25 cellular contexts compared by ENCODE assay signal in genomic region chr5:127957701-127958190, GRCh38.
DNase-seq lines count a peak whose midpoint lies in the region; ATAC-seq, FAIRE-seq and TF ChIP-seq lines count a peak whose summit lies in the region.
"Had no signal": no experiment of that assay in that cellular context is flagged by ENCODE, and none has a peak within 500 bp of the region (broad histone marks: within the 10 kb centered on the region; RNA-seq: fewer than 3 reads in every experiment).

No MANE protein-coding gene starts in this region.

- H3K4me1 Mint-ChIP-seq in Caco-2 (ENCODE audit: low read depth, unreplicated experiment) (peaks cover 39% of the 10 kb centered on the region), neural crest cell (peaks cover 42% of the 10 kb centered on the region)

- peak overlapping the region; percentile 76 for H3K4me2 ChIP-seq in A549
- peak overlapping the region; percentile 54 for H3K4me2 ChIP-seq in PC-3 (ENCODE audit: low read length)

- no peak for FAIRE-seq in A549 (lab: Jason Lieb, UNC)
- FAIRE-seq: GM19239 had no signal

- in situ Hi-C loops in ACHN (cut with HindIII; ENCODE audit: low pct_ligation_motif_present, low pct_unique_long_range_greater_than_20kb, low sequenced_read_pairs), result no loop called here

- TF ChIP-seq RAD21 in A549 (conservative IDR thresholded peaks at IDR 0.05 in 1 of 2, IDR thresholded peaks at IDR 0.05 in 1 of 2), result no peak

- H3K36me3 ChIP-seq in Caco-2 (ENCODE audit: control insufficient read depth, insufficient read depth, low read length) (no peaks in the 10 kb centered on the region), PC-3 (ENCODE audit: low read depth, low read length) (no peaks in the 10 kb centered on the region)
- H3K36me3 ChIP-seq: suprapubic skin, uterus had no signal

- no peak for TF ChIP-seq POLR2A in A549 (IDR thresholded peaks at IDR 0.05; ENCODE audit: low read length)

- no peaks in the 10 kb centered on the region for H3F3A ChIP-seq in PC-3 (ENCODE audit: low read length, unreplicated experiment)

- no peak overlapping the region for H2AFZ ChIP-seq in PC-3 (ENCODE audit: low read length)

- H3K27ac Mint-ChIP-seq in Caco-2 (ENCODE audit: unreplicated experiment), result peak overlapping the region; percentile 65
- H3K27ac Mint-ChIP-seq in neural crest cell (ENCODE audit: unreplicated experiment), result peak overlapping the region; percentile 94
- H3K27ac Mint-ChIP-seq: activated CD8-positive, alpha-beta memory T cell treated with anti-CD3 and anti-CD28 coated beads, Interleukin-2, amount 10 ng/mL, durations not matched to agents 7 days and 5 days; activated T-cell treated with anti-CD3 and anti-CD28 coated beads, Interleukin-2, amount 50 U/mL, for 72 hours; CD4-positive, alpha-beta T cell; nephron; stimulated activated naive B cell treated with anti-CD40 and anti-IgM and Interleukin-4, amounts not matched to agents 10 μg/mL and 1 μg/mL and 100 μg/mL, for 72 hours had no signal

- no peak overlapping the region for H3K4me3 ChIP-seq in A549
- H3K4me3 ChIP-seq in Caco-2 (ENCODE audit: low read depth, low read length), result no peak overlapping the region
- H3K4me3 ChIP-seq in PC-3 (ENCODE audit: low read length), result no peak overlapping the region
- H3K4me3 ChIP-seq: lung, mucosa of descending colon, suprapubic skin, uterus had no signal

- BruUV-seq in Caco-2 (replicated peaks; lab: Mats Ljungman, UMichigan) (no TSS peak), PC-3 (replicated peaks; lab: Mats Ljungman, UMichigan) (no TSS peak)

- H3K4me1 ChIP-seq in A549 (peaks cover 48% of the 10 kb centered on the region), Caco-2 (peaks cover 19% of the 10 kb centered on the region), PC-3 (ENCODE audit: insufficient read depth, low read length) (peaks cover 39% of the 10 kb centered on the region)

- no peaks in the 10 kb centered on the region for H3K9me3 Mint-ChIP-seq in Caco-2 (ENCODE audit: unreplicated experiment)
- H3K9me3 Mint-ChIP-seq in neural crest cell, result no peaks in the 10 kb centered on the region
- H3K9me3 Mint-ChIP-seq: CD4-positive, alpha-beta T cell; nephron had no signal

- H4K20me1 ChIP-seq in PC-3 (ENCODE audit: low read length), result no peaks in the 10 kb centered on the region

- POLR2A ChIA-PET in A549 (lab: Yijun Ruan, JAX), result interaction anchor here (1.6 kb wide), 1 partner anchor 23 kb away, joined by 5 read pairs; no protein-coding TSS in a partner anchor
- POLR2A ChIA-PET in Caco-2 (lab: Charles Lee), result no interaction called here
- POLR2A ChIA-PET in PC-3 (lab: Charles Lee; ENCODE audit: unreplicated experiment), result interaction anchor here (1.5 kb wide), 1 partner anchor 23 kb away, joined by 4 read pairs; no protein-coding TSS in a partner anchor

- TF ChIP-seq EP300 in A549 (IDR thresholded peaks at IDR 0.05), result no peak

- no peaks in the 10 kb centered on the region for H3K79me2 ChIP-seq in PC-3 (ENCODE audit: low read length)

- H3K9me3 ChIP-seq in A549 (peaks cover 3% of the 10 kb centered on the region; the same call in 1 of the 3 replicates), Caco-2 (0 out of 2 replicates have a peak, but pooled peaks cover 3% of the 10 kb centered on the region), PC-3 (ENCODE audit: low read length) (no peaks in the 10 kb centered on the region)
- H3K9me3 ChIP-seq: mucosa of descending colon, suprapubic skin, uterus had no signal

- H3K27me3 ChIP-seq in Caco-2 (replicated peaks; ENCODE audit: control insufficient read depth, insufficient read depth, low read length) (no peaks in the 10 kb centered on the region), PC-3 (ENCODE audit: low read length) (no peaks in the 10 kb centered on the region)
- H3K27me3 ChIP-seq: suprapubic skin, uterus had no signal

- H3K36me3 Mint-ChIP-seq in Caco-2 (ENCODE audit: insufficient read depth, unreplicated experiment), result no peaks in the 10 kb centered on the region
- H3K36me3 Mint-ChIP-seq in neural crest cell (ENCODE audit: low read depth), result peaks cover 4% of the 10 kb centered on the region

- H3K9me2 ChIP-seq in PC-3 (replicated peaks; ENCODE audit: low read length), result no peaks in the 10 kb centered on the region

- H3K4me3 Mint-ChIP-seq in Caco-2 (ENCODE audit: unreplicated experiment), result no peak overlapping the region
- no peak overlapping the region for H3K4me3 Mint-ChIP-seq in neural crest cell
- H3K4me3 Mint-ChIP-seq: activated CD8-positive, alpha-beta memory T cell treated with anti-CD3 and anti-CD28 coated beads, Interleukin-2, amount 10 ng/mL, durations not matched to agents 7 days and 5 days; activated T-cell treated with anti-CD3 and anti-CD28 coated beads, Interleukin-2, amount 50 U/mL, for 72 hours; CD4-positive, alpha-beta T cell; nephron; stimulated activated naive B cell treated with anti-CD40 and anti-IgM and Interleukin-4, amounts not matched to agents 10 μg/mL and 1 μg/mL and 100 μg/mL, for 72 hours had no signal

- TF ChIP-seq CTCF in A549 (IDR thresholded peaks at IDR 0.05) (no peak), Caco-2 (IDR thresholded peaks at IDR 0.05; ENCODE audit: insufficient read depth in 1 of 2, low read depth in 1 of 2, low read length in 1 of 2, severe bottlenecking in 1 of 2, unreplicated experiment in 1 of 2) (no peak), PC-3 (conservative IDR thresholded peaks at IDR 0.05; ENCODE audit: low read depth, low read length) (no peak), neural crest cell (conservative IDR thresholded peaks at IDR 0.05) (no peak)

- H3K27me3 Mint-ChIP-seq in Caco-2 (ENCODE audit: insufficient read depth, unreplicated experiment) (no peaks in the 10 kb centered on the region), neural crest cell (ENCODE audit: low read depth) (no peaks in the 10 kb centered on the region)
- H3K27me3 Mint-ChIP-seq: activated CD8-positive, alpha-beta memory T cell treated with anti-CD3 and anti-CD28 coated beads, Interleukin-2, amount 10 ng/mL, durations not matched to agents 7 days and 5 days; brain; CD4-positive, alpha-beta T cell; stimulated activated naive B cell treated with anti-CD40 and anti-IgM and Interleukin-4, amounts not matched to agents 10 μg/mL and 1 μg/mL and 100 μg/mL, for 72 hours had no signal

- peak in 1 of 2 experiments; percentile 34; a peak in 3 of 6 replicates for ATAC-seq in A549
- peak; percentile 35 for ATAC-seq in PC-3
- no peak for ATAC-seq in GM18520 (IDR thresholded peaks at IDR 0.05; ENCODE audit: unreplicated experiment)
- ATAC-seq: activated CD8-positive, alpha-beta memory T cell treated with anti-CD3 and anti-CD28 coated beads, Interleukin-2, amount 10 ng/mL, durations not matched to agents 7 days and 5 days; activated T-cell treated with anti-CD3 and anti-CD28 coated beads, Interleukin-2, amount 50 U/mL, for 72 hours; stimulated activated naive B cell treated with anti-CD40 and anti-IgM and Interleukin-4, amounts not matched to agents 10 μg/mL and 1 μg/mL and 100 μg/mL, for 72 hours had no signal

- DNase-seq in A549 (ENCODE audit: low read depth in 1 of 2, low spot score in 1 of 2), result peak in 1 of 2 experiments; percentile 45
- DNase-seq in Caco-2, result no peak
- peak; percentile 55 for DNase-seq in PC-3
- DNase-seq in neural crest cell (ENCODE audit: low read depth, low spot score), result no peak
- no peak for DNase-seq in ACHN
- DNase-seq in cerebellar nuclear complex (lab: John Stamatoyannopoulos, UW), result no peak
- DNase-seq: activated CD4-positive, CD25-positive, alpha-beta regulatory T cell; activated CD8-positive, alpha-beta memory T cell treated with anti-CD3 and anti-CD28 coated beads, Interleukin-2, amount 10 ng/mL, durations not matched to agents 7 days and 5 days; activated naive CD4-positive, alpha-beta T cell treated with Interleukin-2 at 50 U/mL for 16 hours; activated T-cell treated with anti-CD3 and anti-CD28 coated beads, Interleukin-2, amount 50 U/mL, for 72 hours; CD4-positive, alpha-beta T cell; effector CD8-positive, alpha-beta T cell; H7; KG1; NCI-H510A; stimulated activated CD4-positive, alpha-beta T cell treated with anti-CD3 and anti-CD28 coated beads, Interleukin-4, amount 100 ng/mL, for 4 hours; stimulated activated naive B cell treated with anti-CD40 and anti-IgM and Interleukin-4, amounts not matched to agents 10 μg/mL and 1 μg/mL and 100 μg/mL, for 72 hours had no signal

- H3K27ac ChIP-seq in A549 (peak overlapping the region; percentile 76 to 80), PC-3 (ENCODE audit: low read length) (peak overlapping the region; percentile 90)
- H3K27ac ChIP-seq: suprapubic skin, uterus had no signal

- CTCF ChIA-PET in A549 (lab: Yijun Ruan, JAX), result interaction anchor here (1.0 to 3.1 kb wide), 3 partner anchors 22 to 244 kb away, joined by 3 to 12 read pairs (median 7); no protein-coding TSS in a partner anchor
- CTCF ChIA-PET in Caco-2 (lab: Charles Lee), result no interaction called here
- CTCF ChIA-PET in PC-3 (lab: Charles Lee), result interaction anchor here (0.9 to 1.2 kb wide), 3 partner anchors 16 to 124 kb away, joined by 3 to 4 read pairs (median 4); no protein-coding TSS in a partner anchor

- H3K9ac ChIP-seq in PC-3 (ENCODE audit: low read length), result peak overlapping the region; percentile 68

- intact Hi-C loops in Caco-2 (cut with micrococcal nuclease; ENCODE audit: unreplicated experiment) (loop anchor here (1.0 kb wide), 7 partner anchors 22 to 203 kb away; no protein-coding TSS in a partner anchor), PC-3 (cut with micrococcal nuclease) (loop anchor here (1.0 to 5.0 kb wide), 15 partner anchors 10 to 242 kb away; partner anchors contain the start of gene SLC12A2)

TF ChIP-seq in A549, 52 proteins besides CTCF, POLR2A, EP300 and RAD21:
- TF ChIP-seq RFX5 (IDR thresholded peaks at IDR 0.05) (no peak), ZC3H11A (IDR thresholded peaks at IDR 0.05) (no peak)
